16 cellular contexts compared by ENCODE assay signal in the genomic region with DNA sequence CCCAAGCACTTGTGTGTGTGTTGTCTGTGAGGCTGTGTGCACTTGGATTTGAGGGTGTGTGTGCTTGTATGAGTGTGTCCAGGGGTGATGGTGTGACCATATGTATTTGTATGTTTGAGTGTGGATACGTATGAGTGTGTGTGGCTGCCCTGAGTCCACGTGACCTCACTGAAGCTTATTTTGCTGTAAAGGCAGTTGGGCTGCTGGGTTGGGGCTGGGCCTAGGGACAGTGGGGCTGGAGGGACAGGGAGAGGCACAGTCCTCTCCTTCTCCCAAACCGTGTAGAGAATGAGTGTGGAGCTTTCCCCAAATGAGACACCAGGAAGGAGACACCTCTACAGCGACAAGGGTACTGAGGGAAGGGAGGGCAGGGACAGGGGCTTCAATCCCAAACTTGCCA.
"Had no signal": no experiment of that assay in that cellular context is flagged by ENCODE, and none has a peak within 500 bp of the region (broad histone marks: within the 10 kb centered on the region; RNA-seq: fewer than 3 reads in every experiment).

No MANE protein-coding gene starts in this region.

- H3K36me3 ChIP-seq: esophagus muscularis mucosa, gastrocnemius medialis, heart right ventricle, right lobe of liver, thoracic aorta, transverse colon had no signal

- H3K4me3 ChIP-seq: esophagus muscularis mucosa, gastrocnemius medialis, heart right ventricle, psoas muscle, right lobe of liver, thoracic aorta, transverse colon had no signal

- H3K4me3 Mint-ChIP-seq: nephron; stimulated activated naive B cell treated with anti-CD40 and anti-IgM and Interleukin-4, amounts not matched to agents 10 μg/mL and 1 μg/mL and 100 μg/mL, for 72 hours had no signal

- H3K27me3 ChIP-seq: esophagus muscularis mucosa, gastrocnemius medialis, right lobe of liver, transverse colon had no signal

- H3K27ac Mint-ChIP-seq: stimulated activated naive B cell treated with anti-CD40 and anti-IgM and Interleukin-4, amounts not matched to agents 10 μg/mL and 1 μg/mL and 100 μg/mL, for 72 hours had no signal

- H3K9me3 Mint-ChIP-seq: nephron; stimulated activated naive B cell treated with anti-CD40 and anti-IgM and Interleukin-4, amounts not matched to agents 10 μg/mL and 1 μg/mL and 100 μg/mL, for 72 hours; stimulated activated naive CD8-positive, alpha-beta T cell treated with anti-CD3 and anti-CD28 coated beads, Interleukin-15, amount 100 ng/mL, for 72 hours had no signal

- H3K9me3 ChIP-seq: esophagus muscularis mucosa, gastrocnemius medialis, heart right ventricle, psoas muscle, right lobe of liver, thoracic aorta, transverse colon had no signal

- DNase-seq: effector memory CD4-positive, alpha-beta T cell; gastrocnemius medialis; heart right ventricle; hypothalamus; retina; right lobe of liver; stimulated activated CD4-positive, alpha-beta T cell treated with anti-CD3 and anti-CD28 coated beads, Interleukin-15, amount 100 ng/mL, for 24 hours; stimulated activated CD4-positive, alpha-beta T cell treated with anti-CD3 and anti-CD28 coated beads, Interleukin-1b, Interleukin-23, amount 100 ng/mL, for 48 hours; stimulated activated CD4-positive, alpha-beta T cell treated with anti-CD3 and anti-CD28 coated beads, Interleukin-4, amount 100 ng/mL, for 24 hours; stimulated activated naive B cell treated with anti-CD40 and anti-IgM and Interleukin-4, amounts not matched to agents 10 μg/mL and 1 μg/mL and 100 μg/mL, for 72 hours; stimulated activated naive CD8-positive, alpha-beta T cell treated with anti-CD3 and anti-CD28 coated beads, Interleukin-15, amount 100 ng/mL, for 72 hours; transverse colon had no signal

- H3K4me1 ChIP-seq: right lobe of liver had no signal

- H3K36me3 Mint-ChIP-seq: stimulated activated naive B cell treated with anti-CD40 and anti-IgM and Interleukin-4, amounts not matched to agents 10 μg/mL and 1 μg/mL and 100 μg/mL, for 72 hours had no signal
